26 cellular contexts compared by ENCODE assay signal in genomic region chr2:32918774-32919173, GRCh38.
"Had no signal": no experiment of that assay in that cellular context is flagged by ENCODE, and none has a peak within 500 bp of the region (broad histone marks: within the 10 kb centered on the region; RNA-seq: fewer than 3 reads in every experiment).

No MANE protein-coding gene starts in this region.

- H3K36me3 Mint-ChIP-seq: activated naive CD4-positive, alpha-beta T cell treated with anti-CD3 and anti-CD28 coated beads, Interleukin-2, amount 10 ng/mL, durations not matched to agents 7 days and 5 days; natural killer cell; neural progenitor cell; stimulated activated naive B cell treated with anti-CD40 and anti-IgM and Interleukin-4, amounts not matched to agents 10 μg/mL and 1 μg/mL and 100 μg/mL, for 72 hours had no signal

- H3K9ac ChIP-seq: neural progenitor cell had no signal

- H3K36me3 ChIP-seq: breast epithelium, heart left ventricle, left lung, lower lobe of right lung, neural progenitor cell, right atrium auricular region, transverse colon, uterus had no signal

- H3K9me3 Mint-ChIP-seq: activated naive CD4-positive, alpha-beta T cell treated with anti-CD3 and anti-CD28 coated beads, Interleukin-2, amount 10 ng/mL, durations not matched to agents 7 days and 5 days; immature natural killer cell; natural killer cell; stimulated activated naive B cell treated with anti-CD40 and anti-IgM and Interleukin-4, amounts not matched to agents 10 μg/mL and 1 μg/mL and 100 μg/mL, for 72 hours had no signal

- H3K27me3 ChIP-seq: breast epithelium, heart left ventricle, left lung, neural progenitor cell, right atrium auricular region, testis, transverse colon, uterus had no signal

- H3K4me2 ChIP-seq: neural progenitor cell had no signal

- H2AFZ ChIP-seq: neural progenitor cell had no signal

- H3K27ac ChIP-seq: breast epithelium, heart left ventricle, left lung, lower lobe of right lung, neural progenitor cell, right atrium auricular region, testis, transverse colon, uterus had no signal

- H3K4me3 ChIP-seq: breast epithelium, heart left ventricle, left lung, lower lobe of right lung, neural progenitor cell, right atrium auricular region, testis, transverse colon, uterus had no signal

- H3K27ac Mint-ChIP-seq: activated naive CD4-positive, alpha-beta T cell treated with anti-CD3 and anti-CD28 coated beads, Interleukin-2, amount 10 ng/mL, durations not matched to agents 7 days and 5 days; immature natural killer cell; natural killer cell; neural progenitor cell; stimulated activated naive B cell treated with anti-CD40 and anti-IgM and Interleukin-4, amounts not matched to agents 10 μg/mL and 1 μg/mL and 100 μg/mL, for 72 hours had no signal

- H3K4me1 ChIP-seq: breast epithelium, heart left ventricle, left lung, lower lobe of right lung, neural progenitor cell, right atrium auricular region, testis, transverse colon, uterus had no signal

- H3K9me3 ChIP-seq: breast epithelium, heart left ventricle, left lung, lower lobe of right lung, right atrium auricular region, testis, transverse colon, uterus had no signal

- ATAC-seq: heart left ventricle; left lung; lower lobe of right lung; natural killer cell; stimulated activated naive B cell treated with anti-CD40 and anti-IgM and Interleukin-4, amounts not matched to agents 10 μg/mL and 1 μg/mL and 100 μg/mL, for 72 hours had no signal

- H3K4me3 Mint-ChIP-seq: activated naive CD4-positive, alpha-beta T cell treated with anti-CD3 and anti-CD28 coated beads, Interleukin-2, amount 10 ng/mL, durations not matched to agents 7 days and 5 days; immature natural killer cell; natural killer cell; neural progenitor cell; stimulated activated naive B cell treated with anti-CD40 and anti-IgM and Interleukin-4, amounts not matched to agents 10 μg/mL and 1 μg/mL and 100 μg/mL, for 72 hours had no signal

- H3K4me1 Mint-ChIP-seq: activated naive CD4-positive, alpha-beta T cell treated with anti-CD3 and anti-CD28 coated beads, Interleukin-2, amount 10 ng/mL, durations not matched to agents 7 days and 5 days; immature natural killer cell; natural killer cell; neural progenitor cell; stimulated activated naive B cell treated with anti-CD40 and anti-IgM and Interleukin-4, amounts not matched to agents 10 μg/mL and 1 μg/mL and 100 μg/mL, for 72 hours had no signal

- DNase-seq: activated CD4-positive, alpha-beta T cell treated with anti-CD3 and anti-CD28 coated beads for 4 hours; activated CD4-positive, alpha-beta T cell treated with anti-CD3 and anti-CD28 coated beads, Interleukin-2, amount 50 U/mL, for 4 hours; activated CD8-positive, alpha-beta memory T cell treated with anti-CD3 and anti-CD28 coated beads, Interleukin-2, amount 50 U/mL, for 4 hours; activated gamma-delta T cell; activated naive CD4-positive, alpha-beta T cell treated with anti-CD3 and anti-CD28 coated beads, Interleukin-2, amount 10 ng/mL, durations not matched to agents 7 days and 5 days; activated T-cell treated with anti-CD3 and anti-CD28 coated beads, Interleukin-2, amount 50 U/mL, for 1 hour; central memory CD4-positive, alpha-beta T cell; foreskin fibroblast; heart left ventricle; hypothalamus; immature natural killer cell; kidney; left lung; lower lobe of right lung; mesenchymal stem cell; natural killer cell; occipital lobe; stimulated activated CD4-positive, alpha-beta T cell treated with anti-CD3 and anti-CD28 coated beads, Interleukin-15, amount 100 ng/mL, for 24 hours; stimulated activated CD4-positive, alpha-beta T cell treated with anti-CD3 and anti-CD28 coated beads, Interleukin-2, amount 100 ng/mL, for 24 hours; stimulated activated naive B cell treated with anti-CD40 and anti-IgM and Interleukin-4, amounts not matched to agents 10 μg/mL and 1 μg/mL and 100 μg/mL, for 72 hours; testis; transverse colon; uterus had no signal
